In the genomic region with DNA sequence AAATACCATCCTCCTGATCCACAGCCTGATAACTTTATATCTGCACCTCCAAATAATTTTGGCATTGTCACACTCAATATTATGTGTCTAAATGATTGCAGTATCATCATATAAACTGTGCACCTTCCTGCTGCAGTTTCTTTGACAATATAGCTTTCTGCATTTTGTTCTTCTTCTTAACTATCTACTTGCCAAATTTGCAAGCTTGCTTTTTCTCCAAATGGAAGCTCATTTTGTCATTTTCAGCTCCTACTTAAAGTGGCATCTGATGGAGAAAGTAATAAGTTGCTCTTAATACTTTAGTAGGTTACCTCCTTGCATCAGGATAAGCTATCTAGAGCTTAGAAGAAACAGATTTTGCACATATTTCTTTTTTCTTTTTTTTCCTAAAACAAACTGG, we compare ENCODE assay signal across 27 cellular contexts.
"Had no signal": no experiment of that assay in that cellular context is flagged by ENCODE, and none has a peak within 500 bp of the region (broad histone marks: within the 10 kb centered on the region; RNA-seq: fewer than 3 reads in every experiment).

No MANE protein-coding gene starts in this region.

- H3K27me3 ChIP-seq: esophagus muscularis mucosa, esophagus squamous epithelium, foreskin keratinocyte, gastrocnemius medialis, gastroesophageal sphincter had no signal

- DNase-seq: cortex of kidney; dermis blood vessel endothelial cell; dorsolateral prefrontal cortex; effector CD4-positive, alpha-beta T cell; effector CD8-positive, alpha-beta T cell; effector memory CD4-positive, alpha-beta T cell; effector memory CD8-positive, alpha-beta T cell; endodermal cell; erythroblast; esophagus squamous epithelium; foreskin fibroblast; foreskin keratinocyte; foreskin melanocyte; gastrocnemius medialis; glutamatergic neuron; head of caudate nucleus; heart left ventricle; heart right ventricle had no signal

- ATAC-seq: effector memory CD8-positive, alpha-beta T cell; esophagus mucosa; foreskin keratinocyte; gastrocnemius medialis; gastroesophageal sphincter; heart left ventricle; heart right ventricle had no signal

- H3K9me3 ChIP-seq: esophagus muscularis mucosa, esophagus squamous epithelium, gastrocnemius medialis, gastroesophageal sphincter, heart left ventricle, heart right ventricle had no signal

- H3K27ac ChIP-seq: coronary artery, dorsolateral prefrontal cortex, epithelial cell of prostate, esophagus muscularis mucosa, esophagus squamous epithelium, foreskin keratinocyte, gastrocnemius medialis, gastroesophageal sphincter, heart left ventricle, heart right ventricle had no signal

- H3K4me3 ChIP-seq: coronary artery, dorsolateral prefrontal cortex, esophagus muscularis mucosa, esophagus squamous epithelium, gastrocnemius medialis, gastroesophageal sphincter, heart left ventricle, heart right ventricle had no signal

- FAIRE-seq: colon, endometrium, endothelial cell of umbilical vein, frontal cortex had no signal

- H3K4me1 ChIP-seq: esophagus squamous epithelium, foreskin keratinocyte, gastrocnemius medialis, heart left ventricle, heart right ventricle had no signal

- H3K36me3 ChIP-seq: esophagus muscularis mucosa, esophagus squamous epithelium, gastrocnemius medialis, gastroesophageal sphincter, heart left ventricle, heart right ventricle had no signal
